In genomic region chrX:34632404-34632803, GRCh38 we compare ENCODE assay signal across 3 cellular contexts.
TF ChIP-seq lines count a peak whose summit lies in the region.

No MANE protein-coding gene starts in this region.

TF ChIP-seq in GM23338, 12 proteins besides CTCF, POLR2A, EP300 and RAD21 (continues in another document):
- TF ChIP-seq STAT1 (IDR thresholded peaks at IDR 0.05; ENCODE audit: unreplicated experiment): no peak
- no peak for TF ChIP-seq REST (IDR thresholded peaks at IDR 0.05; ENCODE audit: unreplicated experiment)
- TF ChIP-seq ZNF114 (CRISPR knock-in tag; IDR thresholded peaks at IDR 0.05): no peak
- TF ChIP-seq EZH2 (IDR thresholded peaks at IDR 0.05; ENCODE audit: low read depth, unreplicated experiment): no peak
- no peak for TF ChIP-seq EZH2phosphoT487 (IDR thresholded peaks at IDR 0.05; ENCODE audit: unreplicated experiment)
- no peak for TF ChIP-seq ZNF331 (CRISPR knock-in tag; IDR thresholded peaks at IDR 0.05; ENCODE audit: low read depth)
- no peak for TF ChIP-seq CREB1 (CRISPR knock-in tag; IDR thresholded peaks at IDR 0.05; ENCODE audit: low read depth)
- TF ChIP-seq NANOG (IDR thresholded peaks at IDR 0.05; ENCODE audit: borderline replicate concordance): no peak

TF ChIP-seq in H1, 55 proteins besides CTCF, POLR2A, EP300 and RAD21:
- TF ChIP-seq ZNF274 (IDR thresholded peaks at IDR 0.05; ENCODE audit: borderline replicate concordance, extremely low read depth, low read length): no peak
- TF ChIP-seq MAX (IDR thresholded peaks at IDR 0.05): no peak
- no peak for TF ChIP-seq FOSL1 (IDR thresholded peaks at IDR 0.05; ENCODE audit: insufficient read depth, low read depth, low read length)
- TF ChIP-seq SP4 (IDR thresholded peaks at IDR 0.05; ENCODE audit: low read length): no peak
- peak; percentile 99 for TF ChIP-seq MAFK (IDR thresholded peaks at IDR 0.05; ENCODE audit: low read depth, low read length)

TF ChIP-seq in HEK293T, 16 proteins besides CTCF, POLR2A, EP300 and RAD21 (continued from another document):
- no peak for TF ChIP-seq FOXM1 (IDR thresholded peaks at IDR 0.05; ENCODE audit: borderline replicate concordance)
- no peak for TF ChIP-seq TARDBP (IDR thresholded peaks at IDR 0.05)
- no peak for TF ChIP-seq LEF1 (IDR thresholded peaks at IDR 0.05; ENCODE audit: borderline replicate concordance)
- no peak for TF ChIP-seq ELF4 (IDR thresholded peaks at IDR 0.05)
- no peak for TF ChIP-seq HDGF (IDR thresholded peaks at IDR 0.05; ENCODE audit: borderline replicate concordance)
- TF ChIP-seq CTBP1 (IDR thresholded peaks at IDR 0.05; ENCODE audit: borderline replicate concordance): no peak
- TF ChIP-seq SP1 (IDR thresholded peaks at IDR 0.05): no peak
- TF ChIP-seq PKNOX1 (IDR thresholded peaks at IDR 0.05): no peak
- TF ChIP-seq NFRKB (IDR thresholded peaks at IDR 0.05): no peak
- TF ChIP-seq FOXK2 (IDR thresholded peaks at IDR 0.05): no peak
- no peak for TF ChIP-seq ZNF384 (IDR thresholded peaks at IDR 0.05)
